27 cellular contexts compared by ENCODE assay signal in genomic region chr9:38761999-38762398, GRCh38. TPM values are rescaled to one million over a fixed set of nuclear protein-coding genes. Genes with fewer than 3 reads are reported as not detected.
"Had no signal": no experiment of that assay in that cellular context is flagged by ENCODE, and none has a peak within 500 bp of the region (broad histone marks: within the 10 kb centered on the region; RNA-seq: fewer than 3 reads in every experiment).

No MANE protein-coding gene starts in this region.

- H3K4me3 Mint-ChIP-seq: activated CD4-positive, alpha-beta memory T cell treated with anti-CD3 and anti-CD28 coated beads, Interleukin-2, amount 10 ng/mL, durations not matched to agents 7 days and 5 days; activated CD8-positive, alpha-beta memory T cell treated with anti-CD3 and anti-CD28 coated beads, Interleukin-2, amount 10 ng/mL, durations not matched to agents 7 days and 5 days; activated naive CD8-positive, alpha-beta T cell treated with anti-CD3 and anti-CD28 coated beads, Interleukin-2, amount 10 ng/mL, durations not matched to agents 7 days and 5 days; neural crest cell; stimulated activated naive B cell treated with anti-CD40 and anti-IgM and Interleukin-4, amounts not matched to agents 10 μg/mL and 1 μg/mL and 100 μg/mL, for 72 hours; T-helper 2 cell treated with Interferon-gamma antibody and Interleukin-4, amounts not matched to agents 5 μg/mL and 100 μg/mL, for 36 hours had no signal

- H3K4me1 ChIP-seq: body of pancreas, left lung, psoas muscle, spleen had no signal

- H3K27ac Mint-ChIP-seq: activated CD4-positive, alpha-beta memory T cell treated with anti-CD3 and anti-CD28 coated beads, Interleukin-2, amount 10 ng/mL, durations not matched to agents 7 days and 5 days; activated CD8-positive, alpha-beta memory T cell treated with anti-CD3 and anti-CD28 coated beads, Interleukin-2, amount 10 ng/mL, durations not matched to agents 7 days and 5 days; activated naive CD8-positive, alpha-beta T cell treated with anti-CD3 and anti-CD28 coated beads, Interleukin-2, amount 10 ng/mL, durations not matched to agents 7 days and 5 days; activated T-helper 2 cell treated with anti-CD3 and anti-CD28 coated beads, Interferon-gamma antibody, Interleukin-2, Interleukin-4, amounts not matched to agents 10 μg/mL and 5 μg/mL and 100 μg/mL, durations not matched to agents 14 hours and 24 hours and 36 hours; naive B cell; stimulated activated naive B cell treated with anti-CD40 and anti-IgM and Interleukin-4, amounts not matched to agents 10 μg/mL and 1 μg/mL and 100 μg/mL, for 72 hours; T-helper 2 cell treated with Interferon-gamma antibody and Interleukin-4, amounts not matched to agents 5 μg/mL and 100 μg/mL, for 36 hours had no signal

- H3K27me3 Mint-ChIP-seq: activated CD8-positive, alpha-beta memory T cell treated with anti-CD3 and anti-CD28 coated beads, Interleukin-2, amount 10 ng/mL, durations not matched to agents 7 days and 5 days had no signal

- H3K4me1 Mint-ChIP-seq: activated CD4-positive, alpha-beta memory T cell treated with anti-CD3 and anti-CD28 coated beads, Interleukin-2, amount 10 ng/mL, durations not matched to agents 7 days and 5 days; activated CD8-positive, alpha-beta memory T cell treated with anti-CD3 and anti-CD28 coated beads, Interleukin-2, amount 10 ng/mL, durations not matched to agents 7 days and 5 days; activated naive CD8-positive, alpha-beta T cell treated with anti-CD3 and anti-CD28 coated beads, Interleukin-2, amount 10 ng/mL, durations not matched to agents 7 days and 5 days; naive B cell; stimulated activated naive B cell treated with anti-CD40 and anti-IgM and Interleukin-4, amounts not matched to agents 10 μg/mL and 1 μg/mL and 100 μg/mL, for 72 hours had no signal

- H3K36me3 Mint-ChIP-seq: activated CD8-positive, alpha-beta memory T cell treated with anti-CD3 and anti-CD28 coated beads, Interleukin-2, amount 10 ng/mL, durations not matched to agents 7 days and 5 days; activated naive CD8-positive, alpha-beta T cell treated with anti-CD3 and anti-CD28 coated beads, Interleukin-2, amount 10 ng/mL, durations not matched to agents 7 days and 5 days; naive B cell; stimulated activated naive B cell treated with anti-CD40 and anti-IgM and Interleukin-4, amounts not matched to agents 10 μg/mL and 1 μg/mL and 100 μg/mL, for 72 hours had no signal

- H3K27me3 ChIP-seq: body of pancreas had no signal

- H3K9me3 Mint-ChIP-seq: activated CD4-positive, alpha-beta memory T cell treated with anti-CD3 and anti-CD28 coated beads, Interleukin-2, amount 10 ng/mL, durations not matched to agents 7 days and 5 days; activated naive CD8-positive, alpha-beta T cell treated with anti-CD3 and anti-CD28 coated beads, Interleukin-2, amount 10 ng/mL, durations not matched to agents 7 days and 5 days; activated T-helper 2 cell treated with anti-CD3 and anti-CD28 coated beads, Interferon-gamma antibody, Interleukin-2, Interleukin-4, amounts not matched to agents 10 μg/mL and 5 μg/mL and 100 μg/mL, durations not matched to agents 14 hours and 24 hours and 36 hours; neural crest cell; T-helper 2 cell treated with Interferon-gamma antibody and Interleukin-4, amounts not matched to agents 5 μg/mL and 100 μg/mL, for 36 hours had no signal

- H3K27ac ChIP-seq: body of pancreas, epithelial cell of prostate, left lung, psoas muscle, spleen had no signal

- DNase-seq: activated CD4-positive, alpha-beta memory T cell treated with anti-CD3 and anti-CD28 coated beads, Interleukin-2, amount 10 ng/mL, durations not matched to agents 7 days and 5 days; activated CD4-positive, alpha-beta T cell treated with anti-CD3 and anti-CD28 coated beads for 48 hours; activated CD4-positive, CD25-positive, alpha-beta regulatory T cell; activated CD8-positive, alpha-beta memory T cell treated with anti-CD3 and anti-CD28 coated beads, Interleukin-2, amount 10 ng/mL, durations not matched to agents 7 days and 5 days; activated naive CD4-positive, alpha-beta T cell treated with Interleukin-2 at 50 U/mL for 16 hours; activated naive CD8-positive, alpha-beta T cell treated with anti-CD3 and anti-CD28 coated beads, Interleukin-2, amount 10 ng/mL, durations not matched to agents 7 days and 5 days; activated T-cell treated with anti-CD3 and anti-CD28 coated beads, Interleukin-2, amount 50 U/mL, for 1 hour; body of pancreas; foreskin fibroblast; hypothalamus; left lung; mammary epithelial cell; naive B cell; psoas muscle; spleen; stimulated activated CD4-positive, alpha-beta T cell treated with anti-CD3 and anti-CD28 coated beads, Interleukin-4, amount 100 ng/mL, for 4 hours; stimulated activated naive B cell treated with anti-CD40 and anti-IgM and Interleukin-4, amounts not matched to agents 10 μg/mL and 1 μg/mL and 100 μg/mL, for 72 hours had no signal

- H3K36me3 ChIP-seq: left lung, spleen had no signal

- ATAC-seq: activated CD8-positive, alpha-beta memory T cell treated with anti-CD3 and anti-CD28 coated beads, Interleukin-2, amount 10 ng/mL, durations not matched to agents 7 days and 5 days; body of pancreas; left lung; psoas muscle; sciatic nerve; stimulated activated naive B cell treated with anti-CD40 and anti-IgM and Interleukin-4, amounts not matched to agents 10 μg/mL and 1 μg/mL and 100 μg/mL, for 72 hours had no signal

- H3K9me3 ChIP-seq: body of pancreas, left lung, psoas muscle had no signal

- H3K4me3 ChIP-seq: body of pancreas, left lung, psoas muscle, spleen had no signal

RNA-seq across cellular contexts. Expression of gene FAM240B, which starts 42.1 kb away (rescaled TPM):
- total RNA-seq: activated CD4-positive, alpha-beta memory T cell treated with anti-CD3 and anti-CD28 coated beads, Interleukin-2, amount 10 ng/mL, durations not matched to agents 7 days and 5 days; activated CD8-positive, alpha-beta memory T cell treated with anti-CD3 and anti-CD28 coated beads, Interleukin-2, amount 10 ng/mL, durations not matched to agents 7 days and 5 days; activated naive CD8-positive, alpha-beta T cell treated with anti-CD3 and anti-CD28 coated beads, Interleukin-2, amount 10 ng/mL, durations not matched to agents 7 days and 5 days; activated T-helper 2 cell treated with anti-CD3 and anti-CD28 coated beads, Interferon-gamma antibody, Interleukin-2, Interleukin-4, amounts not matched to agents 10 μg/mL and 5 μg/mL and 100 μg/mL, durations not matched to agents 14 hours and 24 hours and 36 hours; body of pancreas; cardiac septum; dermis microvascular lymphatic vessel endothelial cell; kidney epithelial cell; left lung; mammary epithelial cell; neural crest cell; osteocyte; sciatic nerve; spleen; urinary bladder had no signal
- polyA plus RNA-seq: mammary epithelial cell, spleen, urinary bladder had no signal
